In genomic region chr6:152267967-152268845, GRCh38 we compare ENCODE assay signal across 8 cellular contexts.
DNase-seq lines count a peak whose midpoint lies in the region; ATAC-seq, FAIRE-seq and TF ChIP-seq lines count a peak whose summit lies in the region.

No MANE protein-coding gene starts in this region.

- ATAC-seq in HG03175 (IDR thresholded peaks at IDR 0.05; ENCODE audit: unreplicated experiment), result no peak

- H3K9ac ChIP-seq in neural cell (ENCODE audit: low read length), result no peak overlapping the region

- no peak overlapping the region for H2AFZ ChIP-seq in neural cell (ENCODE audit: low read depth, low read length)

- H3K27me3 ChIP-seq in neural cell (ENCODE audit: insufficient read depth, low read depth, low read length), result no peaks in the 10 kb centered on the region

- H3K9me2 ChIP-seq in neural cell (ENCODE audit: insufficient read depth, low read length), result no peaks in the 10 kb centered on the region

- DNase-seq in AG04449 (ENCODE audit: low read depth, low spot score) (no peak), NCI-H526 (lab: John Stamatoyannopoulos, UW) (peak; percentile 68 to 70), coronary artery (ENCODE audit: low spot score) (no peak), ureter (ENCODE audit: low spot score) (no peak), cerebellar nuclear complex (lab: John Stamatoyannopoulos, UW) (no peak)

- no peaks in the 10 kb centered on the region for H3K79me2 ChIP-seq in neural cell (replicated peaks; ENCODE audit: insufficient read depth, low read length)

- H3K36me3 ChIP-seq in neural cell (ENCODE audit: insufficient read depth, low read length), result peaks cover 6% of the 10 kb centered on the region

- H3K27ac ChIP-seq in coronary artery (peak overlapping the region; percentile 2 to 33), neural cell (ENCODE audit: low read length) (no peak overlapping the region)

- TF ChIP-seq CTCF in AG04449 (IDR thresholded peaks at IDR 0.05; ENCODE audit: insufficient read depth, low read length, missing control alignments) (peak; percentile 24), coronary artery (IDR thresholded peaks at IDR 0.05) (no peak), neural cell (IDR thresholded peaks at IDR 0.05; ENCODE audit: poor library complexity, severe bottlenecking) (peak; percentile 71)

- H3K9me3 ChIP-seq in neural cell (ENCODE audit: low read length), result no peaks in the 10 kb centered on the region

- FAIRE-seq in G401.6 (lab: Jason Lieb, UNC), result peak; percentile 96

- POLR2A ChIA-PET in AG04449 (lab: Yijun Ruan, JAX), result no interaction called here

- H3F3A ChIP-seq in neural cell (ENCODE audit: insufficient read depth, low read length, poor library complexity, severe bottlenecking), result no peaks in the 10 kb centered on the region

- H3K4me2 ChIP-seq in neural cell (ENCODE audit: low read length), result no peak overlapping the region

- no peak for TF ChIP-seq EP300 in neural cell (conservative IDR thresholded peaks at IDR 0.05; ENCODE audit: poor library complexity, severe bottlenecking)

- CTCF ChIA-PET in AG04449 (lab: Yijun Ruan, JAX), result interaction anchor here (0.7 to 4.6 kb wide), 19 partner anchors 9 to 575 kb away, joined by 3 to 33 read pairs (median 4); no protein-coding TSS in a partner anchor

- H3K4me3 ChIP-seq in AG04449 (ENCODE audit: low read depth, low read length), result no peak overlapping the region
- H3K4me3 ChIP-seq in coronary artery, result no peak overlapping the region
- no peak overlapping the region for H3K4me3 ChIP-seq in neural cell (ENCODE audit: low read length)

- no peaks in the 10 kb centered on the region for H4K20me1 ChIP-seq in neural cell (ENCODE audit: insufficient read depth)

- TF ChIP-seq RAD21 in neural cell (conservative IDR thresholded peaks at IDR 0.05), result peak; percentile 76

TF ChIP-seq in neural cell, 6 proteins besides CTCF, POLR2A, EP300 and RAD21:
- peak; percentile 69 for TF ChIP-seq SMC3 (conservative IDR thresholded peaks at IDR 0.05; ENCODE audit: poor library complexity)
- no peak for TF ChIP-seq REST (IDR thresholded peaks at IDR 0.05; ENCODE audit: borderline replicate concordance)

Comparison
In these comparisons a context has a peak if more than half of its experiments do, and no peak if none do; other contexts are left out.
1. DNase-seq: peak in NCI-H526 (2 of 2); none in AG04449 (single experiment), coronary artery (single experiment), ureter (single experiment) and cerebellar nuclear complex (0 of 2).